In genomic region chr2:8116661-8117060, GRCh38 we compare ENCODE assay signal across 13 cellular contexts.
DNase-seq lines count a peak whose midpoint lies in the region; ATAC-seq and TF ChIP-seq lines count a peak whose summit lies in the region.
"Had no signal": no experiment of that assay in that cellular context is flagged by ENCODE, and none has a peak within 500 bp of the region (broad histone marks: within the 10 kb centered on the region; RNA-seq: fewer than 3 reads in every experiment).

No MANE protein-coding gene starts in this region.

- H3K36me3 ChIP-seq in OCI-LY7 (ENCODE audit: insufficient read depth, low read length): no peaks in the 10 kb centered on the region
- H3K36me3 ChIP-seq: heart left ventricle, tibial nerve had no signal

- peak overlapping the region; percentile 56 for H3K4me2 ChIP-seq in OCI-LY7 (ENCODE audit: low read length)

- BruUV-seq in OCI-LY7 (replicated peaks; lab: Mats Ljungman, UMichigan): no TSS peak

- H3K79me2 ChIP-seq in OCI-LY7 (ENCODE audit: insufficient read depth, low read depth, low read length): no peaks in the 10 kb centered on the region

- H3K27ac ChIP-seq in OCI-LY7 (ENCODE audit: low read depth, low read length, poor library complexity, severe bottlenecking): no peak overlapping the region
- H3K27ac ChIP-seq: heart left ventricle, SK-N-MC, tibial nerve had no signal

- POLR2A ChIA-PET in OCI-LY7 (lab: Charles Lee): interaction anchor here (1.1 kb wide), 1 partner anchor 83 kb away, joined by 3 read pairs; no protein-coding TSS in a partner anchor

- peaks cover 26% of the 10 kb centered on the region for H3K4me1 ChIP-seq in OCI-LY7 (ENCODE audit: insufficient read depth, low read length, poor library complexity, severe bottlenecking)

- no peak overlapping the region for H3K4me3 ChIP-seq in GM12865 (ENCODE audit: low read depth, low read length)
- no peak overlapping the region for H3K4me3 ChIP-seq in OCI-LY7 (ENCODE audit: low read depth, low read length, poor library complexity, severe bottlenecking)
- H3K4me3 ChIP-seq: heart left ventricle, SK-N-MC, tibial nerve had no signal

- TF ChIP-seq CTCF in GM12865 (IDR thresholded peaks at IDR 0.05; ENCODE audit: insufficient read depth, low read depth, low read length, missing control alignments) (no peak), OCI-LY7 (conservative IDR thresholded peaks at IDR 0.05; ENCODE audit: low read length) (no peak)

- peak overlapping the region; percentile 51; the same call in 1 of the 2 replicates for H2AFZ ChIP-seq in OCI-LY7 (ENCODE audit: low read length)

- CTCF ChIA-PET in OCI-LY7 (lab: Charles Lee; ENCODE audit: unreplicated experiment): no interaction called here

- no peaks in the 10 kb centered on the region for H3K9me2 ChIP-seq in OCI-LY7 (ENCODE audit: insufficient read depth, low read length)

- DNase-seq in GM12865 (ENCODE audit: low read depth): peak; percentile 81
- peak; percentile 83 for DNase-seq in OCI-LY7 (ENCODE audit: low spot score)
- DNase-seq in OCI-M2 (lab: John Stamatoyannopoulos, UW; ENCODE audit: unreplicated experiment): no peak
- no peak for DNase-seq in stimulated activated CD4-positive, alpha-beta T cell treated with anti-CD3 and anti-CD28 coated beads, Interleukin-2, amount 100 ng/mL, for 24 hours
- DNase-seq in ecto neural progenitor cell (ENCODE audit: low spot score): no peak
- no peak for DNase-seq in cardiac septum (ENCODE audit: low spot score)
- DNase-seq: cerebellar nuclear complex, heart left ventricle, NCI-H1436 treated with DMSO at 0.1 percent for 48 hours had no signal

- intact Hi-C loops in OCI-LY7 (cut with micrococcal nuclease; ENCODE audit: unreplicated experiment): loop anchor here (5.0 kb wide), 1 partner anchor 571 kb away; no protein-coding TSS in a partner anchor
- intact Hi-C loops in cardiac septum (cut with DNase I): loop anchor here (5.0 kb wide), 1 partner anchor 59 kb away; no protein-coding TSS in a partner anchor

- peak; percentile 96 for ATAC-seq in GM21360 (IDR thresholded peaks at IDR 0.05; ENCODE audit: unreplicated experiment)
- peak; percentile 97 for ATAC-seq in HG03064 (IDR thresholded peaks at IDR 0.05; ENCODE audit: low read depth, unreplicated experiment)
- ATAC-seq: heart left ventricle had no signal

- no peaks in the 10 kb centered on the region for H3K9me3 ChIP-seq in OCI-LY7 (ENCODE audit: low read length)
- H3K9me3 ChIP-seq: heart left ventricle, tibial nerve had no signal

- H4K20me1 ChIP-seq in OCI-LY7 (ENCODE audit: insufficient read depth, low read length): no peaks in the 10 kb centered on the region

Comparison
In these comparisons a context has a peak if more than half of its experiments do, and no peak if none do; other contexts are left out.
1. DNase-seq: peak in GM12865 (single experiment) and OCI-LY7 (single experiment); none in OCI-M2 (single experiment), stimulated activated CD4-positive, alpha-beta T cell treated with anti-CD3 and anti-CD28 coated beads, Interleukin-2, amount 100 ng/mL, for 24 hours (0 of 2), ecto neural progenitor cell (single experiment) and cardiac septum (single experiment).